ENCODE assay signal across 1 cellular context in the genomic region with DNA sequence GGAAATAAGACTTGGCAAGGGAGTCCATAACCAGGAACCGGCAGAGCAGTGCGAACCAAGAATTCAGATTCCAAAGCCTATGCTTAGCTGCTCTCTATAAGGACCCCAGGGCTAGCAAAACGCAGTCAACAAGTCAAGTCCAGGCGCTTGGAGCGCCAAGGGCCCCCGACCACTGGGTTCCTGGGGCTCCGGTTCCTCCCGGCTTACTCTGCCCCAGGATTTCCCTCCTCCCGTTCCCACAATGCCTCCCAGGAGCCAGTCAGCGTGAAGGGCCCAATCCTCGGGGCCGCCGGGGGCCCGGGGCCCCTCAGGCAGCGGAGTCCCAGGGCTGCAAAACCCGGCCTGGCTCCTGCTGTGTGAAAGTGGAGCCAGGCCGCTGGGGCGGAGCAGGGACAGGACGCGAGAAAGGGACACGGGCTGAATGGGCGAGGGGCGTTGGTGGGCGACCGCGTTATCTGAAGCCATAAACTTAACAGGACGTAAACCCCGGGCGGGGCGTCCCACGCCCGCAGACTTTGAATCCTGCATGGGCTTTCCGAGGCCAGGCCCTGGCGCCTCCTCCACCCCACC.
TF ChIP-seq lines count a peak whose summit lies in the region.

No MANE protein-coding gene starts in this region.

TF ChIP-seq in HCT116, 20 proteins besides CTCF, POLR2A, EP300 and RAD21 (continued from another document):
- no peak for TF ChIP-seq ZBTB33 (IDR thresholded peaks at IDR 0.05; ENCODE audit: extremely low read depth, insufficient replicate concordance, low read length)
- TF ChIP-seq REST (IDR thresholded peaks at IDR 0.05; ENCODE audit: low read depth) = no peak
- no peak for TF ChIP-seq SIN3A (IDR thresholded peaks at IDR 0.05; ENCODE audit: low read depth)
- no peak for TF ChIP-seq SRF (IDR thresholded peaks at IDR 0.05; ENCODE audit: low read depth)
- TF ChIP-seq CEBPB (IDR thresholded peaks at IDR 0.05; ENCODE audit: low read depth) = no peak
- TF ChIP-seq SP1 (IDR thresholded peaks at IDR 0.05; ENCODE audit: low read depth) = no peak
- no peak for TF ChIP-seq ZNF274 (IDR thresholded peaks at IDR 0.05; ENCODE audit: low read depth, low read length)
- no peak for TF ChIP-seq JUND (IDR thresholded peaks at IDR 0.05)
- TF ChIP-seq FOSL1 (IDR thresholded peaks at IDR 0.05; ENCODE audit: low read depth) = no peak
- no peak for TF ChIP-seq TCF7L2 (IDR thresholded peaks at IDR 0.05; ENCODE audit: borderline replicate concordance, extremely low read depth, insufficient read depth, insufficient read length)
